9 cellular contexts compared by ENCODE assay signal in the genomic region with DNA sequence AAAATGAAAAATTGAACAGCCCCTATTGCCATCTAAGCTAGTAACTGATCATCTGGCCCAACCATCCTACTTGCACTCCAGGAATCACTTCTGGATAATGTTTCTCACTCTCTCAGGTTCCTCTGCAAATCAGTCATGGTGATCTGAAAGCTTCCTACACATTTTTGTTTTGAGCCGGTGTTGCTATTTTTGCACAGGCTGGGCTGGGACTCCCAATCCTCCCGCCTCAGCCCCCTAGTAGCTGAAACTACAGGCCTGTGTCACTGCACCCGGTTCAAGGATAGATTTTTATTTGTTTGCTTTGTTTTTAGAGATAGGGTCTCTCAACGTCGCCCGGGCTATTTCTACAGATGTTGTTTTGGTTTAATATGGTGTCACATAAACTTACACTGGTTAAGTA. TPM values are rescaled to one million over a fixed set of nuclear protein-coding genes. Genes with fewer than 3 reads are reported as not detected.
A peak's percentile ranks its signal among the peaks of the same experiment; 100 is the strongest.
DNase-seq lines count a peak whose midpoint lies in the region; ATAC-seq and TF ChIP-seq lines count a peak whose summit lies in the region.
"Had no signal": no experiment of that assay in that cellular context is flagged by ENCODE, and none has a peak within 500 bp of the region (broad histone marks: within the 10 kb centered on the region; RNA-seq: fewer than 3 reads in every experiment).

No MANE protein-coding gene starts in this region.

- no peaks in the 10 kb centered on the region for H3K79me2 ChIP-seq in SK-N-SH (ENCODE audit: insufficient read depth)

- no peak overlapping the region for H2AFZ ChIP-seq in SK-N-SH (ENCODE audit: low read depth)

- H3K27me3 ChIP-seq in BLaER1, result no peaks in the 10 kb centered on the region
- H3K27me3 ChIP-seq in SK-N-SH (ENCODE audit: insufficient read depth), result no peaks in the 10 kb centered on the region

- TF ChIP-seq RAD21 in SK-N-SH (IDR thresholded peaks at IDR 0.05; ENCODE audit: low read length), result no peak

- CTCF ChIA-PET in SK-N-SH (lab: Yijun Ruan, JAX), result interaction anchor here (1.1 to 1.5 kb wide), 2 partner anchors 12 to 887 kb away, joined by 4 to 7 read pairs; no protein-coding TSS in a partner anchor

- H3K9me3 ChIP-seq in BLaER1, result peaks cover 4% of the 10 kb centered on the region; the same call in 1 of the 2 replicates
- no peaks in the 10 kb centered on the region for H3K9me3 ChIP-seq in SK-N-SH

- POLR2A ChIA-PET in SK-N-SH (lab: Yijun Ruan, JAX), result no interaction called here

- no peaks in the 10 kb centered on the region for H3K36me3 ChIP-seq in BLaER1
- peaks cover 0 to 4% of the 10 kb centered on the region in 2 experiments for H3K36me3 ChIP-seq in SK-N-SH (replicated peaks in 1 of 2; ENCODE audit: control insufficient read depth in 1 of 2, insufficient read depth in 2 of 2, low read length in 1 of 2)

- ATAC-seq in GM21360 (IDR thresholded peaks at IDR 0.05; ENCODE audit: unreplicated experiment) (peak; percentile 35), HG03571 (IDR thresholded peaks at IDR 0.05; ENCODE audit: unreplicated experiment) (peak; percentile 5)

- H3K4me1 ChIP-seq in BLaER1 (peaks cover 16% of the 10 kb centered on the region), SK-N-SH (ENCODE audit: control insufficient read depth in 1 of 2, insufficient read depth in 2 of 2, low read depth in 1 of 2, low read length in 1 of 2) (peaks cover 0 to 30% of the 10 kb centered on the region in 2 experiments; a peak in 2 of 4 replicates)

- no peaks in the 10 kb centered on the region for H3K9me2 ChIP-seq in SK-N-SH

- H3K4me3 ChIP-seq in BLaER1, result peak overlapping the region; percentile 54
- H3K4me3 ChIP-seq in SK-N-SH (ENCODE audit: low read depth in 2 of 2, low read length in 1 of 2), result no peak overlapping the region

- TF ChIP-seq CTCF in SK-N-SH (IDR thresholded peaks at IDR 0.05), result no peak

- H4K20me1 ChIP-seq in BLaER1, result no peaks in the 10 kb centered on the region
- H4K20me1 ChIP-seq in SK-N-SH (ENCODE audit: insufficient read depth), result no peaks in the 10 kb centered on the region

- H3K27ac ChIP-seq in BLaER1 (peak overlapping the region; percentile 74), SK-N-SH (ENCODE audit: low read depth in 2 of 2, low read length in 1 of 2) (no peak overlapping the region)

- H3K9ac ChIP-seq in BLaER1, result no peak overlapping the region
- no peak overlapping the region for H3K9ac ChIP-seq in SK-N-SH

- WGBS in SK-N-SH (ENCODE audit: low lambda C conversion rate), result 82% methylated on average over 6 of the region's 6 CpGs

- DNase-seq in left kidney (ENCODE audit: low read depth, low spot score), result peak; percentile 12
- no peak for DNase-seq in NCI-H446 (lab: John Stamatoyannopoulos, UW)
- DNase-seq in SK-N-SH, result no peak
- no peak for DNase-seq in NK-92 (lab: John Stamatoyannopoulos, UW; ENCODE audit: unreplicated experiment)
- DNase-seq in SIG-M5 treated with dmso at 0.1 percent for 504 hours (lab: John Stamatoyannopoulos, UW; ENCODE audit: unreplicated experiment), result no peak
- DNase-seq: Calu3 had no signal

- H3K4me2 ChIP-seq in BLaER1 (peak overlapping the region; percentile 80), SK-N-SH (no peak overlapping the region)

- H3F3A ChIP-seq in SK-N-SH (replicated peaks; ENCODE audit: insufficient read depth), result peaks cover 3% of the 10 kb centered on the region

- no peak for TF ChIP-seq EP300 in SK-N-SH (IDR thresholded peaks at IDR 0.05; ENCODE audit: borderline replicate concordance in 1 of 2, low read depth in 1 of 2, low read length in 1 of 2)

TF ChIP-seq in SK-N-SH, 30 proteins besides CTCF, POLR2A, EP300 and RAD21:
- TF ChIP-seq EZH2phosphoT487 (IDR thresholded peaks at IDR 0.05; ENCODE audit: borderline replicate concordance, low read depth) (no peak), FOXM1 (IDR thresholded peaks at IDR 0.05; ENCODE audit: low read depth) (no peak), MXI1 (IDR thresholded peaks at IDR 0.05; ENCODE audit: low read depth, low read length) (no peak), FOSL2 (IDR thresholded peaks at IDR 0.05; ENCODE audit: borderline replicate concordance, low read depth) (no peak), CHD2 (IDR thresholded peaks at IDR 0.05; ENCODE audit: low read length, partially characterized antibody) (no peak)
- TF ChIP-seq, protein P1, sequence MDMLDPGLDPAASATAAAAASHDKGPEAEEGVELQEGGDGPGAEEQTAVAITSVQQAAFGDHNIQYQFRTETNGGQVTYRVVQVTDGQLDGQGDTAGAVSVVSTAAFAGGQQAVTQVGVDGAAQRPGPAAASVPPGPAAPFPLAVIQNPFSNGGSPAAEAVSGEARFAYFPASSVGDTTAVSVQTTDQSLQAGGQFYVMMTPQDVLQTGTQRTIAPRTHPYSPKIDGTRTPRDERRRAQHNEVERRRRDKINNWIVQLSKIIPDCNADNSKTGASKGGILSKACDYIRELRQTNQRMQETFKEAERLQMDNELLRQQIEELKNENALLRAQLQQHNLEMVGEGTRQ (IDR thresholded peaks at IDR 0.05; ENCODE audit: borderline replicate concordance, low read depth, low read length), result no peak
- TF ChIP-seq, protein P2, sequence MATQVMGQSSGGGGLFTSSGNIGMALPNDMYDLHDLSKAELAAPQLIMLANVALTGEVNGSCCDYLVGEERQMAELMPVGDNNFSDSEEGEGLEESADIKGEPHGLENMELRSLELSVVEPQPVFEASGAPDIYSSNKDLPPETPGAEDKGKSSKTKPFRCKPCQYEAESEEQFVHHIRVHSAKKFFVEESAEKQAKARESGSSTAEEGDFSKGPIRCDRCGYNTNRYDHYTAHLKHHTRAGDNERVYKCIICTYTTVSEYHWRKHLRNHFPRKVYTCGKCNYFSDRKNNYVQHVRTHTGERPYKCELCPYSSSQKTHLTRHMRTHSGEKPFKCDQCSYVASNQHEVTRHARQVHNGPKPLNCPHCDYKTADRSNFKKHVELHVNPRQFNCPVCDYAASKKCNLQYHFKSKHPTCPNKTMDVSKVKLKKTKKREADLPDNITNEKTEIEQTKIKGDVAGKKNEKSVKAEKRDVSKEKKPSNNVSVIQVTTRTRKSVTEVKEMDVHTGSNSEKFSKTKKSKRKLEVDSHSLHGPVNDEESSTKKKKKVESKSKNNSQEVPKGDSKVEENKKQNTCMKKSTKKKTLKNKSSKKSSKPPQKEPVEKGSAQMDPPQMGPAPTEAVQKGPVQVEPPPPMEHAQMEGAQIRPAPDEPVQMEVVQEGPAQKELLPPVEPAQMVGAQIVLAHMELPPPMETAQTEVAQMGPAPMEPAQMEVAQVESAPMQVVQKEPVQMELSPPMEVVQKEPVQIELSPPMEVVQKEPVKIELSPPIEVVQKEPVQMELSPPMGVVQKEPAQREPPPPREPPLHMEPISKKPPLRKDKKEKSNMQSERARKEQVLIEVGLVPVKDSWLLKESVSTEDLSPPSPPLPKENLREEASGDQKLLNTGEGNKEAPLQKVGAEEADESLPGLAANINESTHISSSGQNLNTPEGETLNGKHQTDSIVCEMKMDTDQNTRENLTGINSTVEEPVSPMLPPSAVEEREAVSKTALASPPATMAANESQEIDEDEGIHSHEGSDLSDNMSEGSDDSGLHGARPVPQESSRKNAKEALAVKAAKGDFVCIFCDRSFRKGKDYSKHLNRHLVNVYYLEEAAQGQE (IDR thresholded peaks at IDR 0.05; ENCODE audit: low read depth, low read length), result no peak
- TF ChIP-seq, protein P3, sequence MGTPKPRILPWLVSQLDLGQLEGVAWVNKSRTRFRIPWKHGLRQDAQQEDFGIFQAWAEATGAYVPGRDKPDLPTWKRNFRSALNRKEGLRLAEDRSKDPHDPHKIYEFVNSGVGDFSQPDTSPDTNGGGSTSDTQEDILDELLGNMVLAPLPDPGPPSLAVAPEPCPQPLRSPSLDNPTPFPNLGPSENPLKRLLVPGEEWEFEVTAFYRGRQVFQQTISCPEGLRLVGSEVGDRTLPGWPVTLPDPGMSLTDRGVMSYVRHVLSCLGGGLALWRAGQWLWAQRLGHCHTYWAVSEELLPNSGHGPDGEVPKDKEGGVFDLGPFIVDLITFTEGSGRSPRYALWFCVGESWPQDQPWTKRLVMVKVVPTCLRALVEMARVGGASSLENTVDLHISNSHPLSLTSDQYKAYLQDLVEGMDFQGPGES (IDR thresholded peaks at IDR 0.05; ENCODE audit: low read depth, low read length), result no peak
- TF ChIP-seq, protein P4, sequence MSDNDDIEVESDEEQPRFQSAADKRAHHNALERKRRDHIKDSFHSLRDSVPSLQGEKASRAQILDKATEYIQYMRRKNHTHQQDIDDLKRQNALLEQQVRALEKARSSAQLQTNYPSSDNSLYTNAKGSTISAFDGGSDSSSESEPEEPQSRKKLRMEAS (IDR thresholded peaks at IDR 0.05; ENCODE audit: low read depth), result no peak

RNA-seq across cellular contexts. Expression of a gene that starts 40.5 kb away (rescaled TPM):
- 59.5 and 92.6 TPM in 2 replicates for polyA plus RNA-seq in SK-N-SH (2012; rRNA removed)
- polyA plus RNA-seq in SK-N-SH (2012; cell fraction: cytosol; rRNA removed), result 64.8 and 68.7 TPM in 2 replicates
- polyA plus RNA-seq in SK-N-SH (2012; cell fraction: nucleus; rRNA removed), result 64.9 and 147 TPM in 2 replicates
